In genomic region chr7:100189061-100189460, GRCh38 we compare ENCODE assay signal across 1 cellular context.
TF ChIP-seq lines count a peak whose summit lies in the region.

No MANE protein-coding gene starts in this region.

TF ChIP-seq in IMR-90, 13 proteins besides CTCF, POLR2A, EP300 and RAD21:
- TF ChIP-seq FOS (IDR thresholded peaks at IDR 0.05; ENCODE audit: low read depth, low read length), result no peak
- TF ChIP-seq NFE2L2 (IDR thresholded peaks at IDR 0.05; ENCODE audit: low read depth, low read length), result no peak
- TF ChIP-seq MAFK (IDR thresholded peaks at IDR 0.05; ENCODE audit: low read depth, low read length), result no peak
- no peak for TF ChIP-seq MAZ (IDR thresholded peaks at IDR 0.05; ENCODE audit: borderline replicate concordance, low read depth, low read length)
- no peak for TF ChIP-seq RCOR1 (IDR thresholded peaks at IDR 0.05; ENCODE audit: insufficient replicate concordance, low read length)
- TF ChIP-seq MXI1 (IDR thresholded peaks at IDR 0.05; ENCODE audit: borderline replicate concordance, low read depth, low read length), result no peak
- TF ChIP-seq BHLHE40 (IDR thresholded peaks at IDR 0.05; ENCODE audit: low read depth, low read length), result no peak
- no peak for TF ChIP-seq SMC3 (IDR thresholded peaks at IDR 0.05; ENCODE audit: low read depth, low read length)
- TF ChIP-seq ELK1 (IDR thresholded peaks at IDR 0.05; ENCODE audit: borderline replicate concordance, low read depth, low read length), result no peak
- no peak for TF ChIP-seq CHD1 (IDR thresholded peaks at IDR 0.05; ENCODE audit: low read depth, low read length)
- no peak for TF ChIP-seq RFX5 (IDR thresholded peaks at IDR 0.05; ENCODE audit: low read depth, low read length)
- no peak for TF ChIP-seq USF2 (IDR thresholded peaks at IDR 0.05; ENCODE audit: low read depth, low read length)
- no peak for TF ChIP-seq CEBPB (IDR thresholded peaks at IDR 0.05; ENCODE audit: low read depth, low read length)
